ENCODE assay signal across 18 cellular contexts in genomic region chr5:103973669-103974068, GRCh38.
DNase-seq lines count a peak whose midpoint lies in the region; ATAC-seq and TF ChIP-seq lines count a peak whose summit lies in the region.
"Had no signal": no experiment of that assay in that cellular context is flagged by ENCODE, and none has a peak within 500 bp of the region (broad histone marks: within the 10 kb centered on the region; RNA-seq: fewer than 3 reads in every experiment).

No MANE protein-coding gene starts in this region.

- CTCF ChIA-PET in AG04450 (lab: Charles Lee) (interaction anchor here (0.9 kb wide), 1 partner anchor 165 kb away, joined by 4 read pairs; no protein-coding TSS in a partner anchor), WTC11 (lab: Charles Lee) (interaction anchor here (0.9 to 1.0 kb wide), 2 partner anchors 10 to 20 kb away, joined by 3 read pairs; no protein-coding TSS in a partner anchor)

- no peak overlapping the region for H2BK12ac ChIP-seq in H9 (ENCODE audit: insufficient read length, low read depth, low read length)

- peaks cover 2% of the 10 kb centered on the region for H3K27me3 ChIP-seq in AG04450 (ENCODE audit: control insufficient read depth, insufficient read depth, low read length)
- H3K27me3 ChIP-seq in H9 (ENCODE audit: insufficient read depth, low read length) = no peaks in the 10 kb centered on the region
- H3K27me3 ChIP-seq in gastrocnemius medialis = no peaks in the 10 kb centered on the region
- H3K27me3 ChIP-seq: uterus had no signal

- TF ChIP-seq CTCF in AG04450 (IDR thresholded peaks at IDR 0.05; ENCODE audit: low read depth, low read length) (peak; percentile 37), H9 (conservative IDR thresholded peaks at IDR 0.05) (peak; percentile 44), WTC11 (IDR thresholded peaks at IDR 0.05) (peak; percentile 32; the same call in 1 of the 2 replicates), gastrocnemius medialis (IDR thresholded peaks at IDR 0.05 in 4 of 5, conservative IDR thresholded peaks at IDR 0.05 in 1 of 5) (no peak)

- no peak overlapping the region for H2AFZ ChIP-seq in H9 (ENCODE audit: low read length)

- POLR2A ChIA-PET in AG04450 (lab: Yijun Ruan, JAX) = no interaction called here
- POLR2A ChIA-PET in WTC11 (lab: Charles Lee) = interaction anchor here (0.6 kb wide), 1 partner anchor 164 kb away, joined by 3 read pairs; no protein-coding TSS in a partner anchor

- H3K27ac ChIP-seq in AG04450 (ENCODE audit: low read depth, low read length) = no peak overlapping the region
- no peak overlapping the region for H3K27ac ChIP-seq in H9 (ENCODE audit: insufficient read length, low read depth, low read length)
- H3K27ac ChIP-seq in substantia nigra (ENCODE audit: low read depth, low read length, poor library complexity, severe bottlenecking) = no peak overlapping the region
- no peak overlapping the region for H3K27ac ChIP-seq in gastrocnemius medialis
- H3K27ac ChIP-seq: uterus had no signal

- H3K4me1 Mint-ChIP-seq in H9 (no peaks in the 10 kb centered on the region), WTC11 (no peaks in the 10 kb centered on the region)
- H3K4me1 Mint-ChIP-seq: activated T-helper 17 cell treated with anti-CD3 and anti-CD28 coated beads, Interleukin-2, amount 50 U/mL, for 72 hours; stimulated activated naive B cell treated with anti-CD40 and anti-IgM and Interleukin-4, amounts not matched to agents 10 μg/mL and 1 μg/mL and 100 μg/mL, for 72 hours had no signal

- no peak overlapping the region for H2BK5ac ChIP-seq in H9 (ENCODE audit: insufficient read length, low read length)

- H2BK15ac ChIP-seq in H9 (ENCODE audit: low read depth, low read length) = no peak overlapping the region

- no peak overlapping the region for H3K4ac ChIP-seq in H9 (ENCODE audit: low read depth, low read length)

- no peak overlapping the region for H3K4me3 ChIP-seq in AG04450 (ENCODE audit: low read depth, low read length)
- no peak overlapping the region for H3K4me3 ChIP-seq in gastrocnemius medialis
- H3K4me3 ChIP-seq: uterus had no signal

- H3K27me3 Mint-ChIP-seq in H9 (ENCODE audit: low read depth) (no peaks in the 10 kb centered on the region), WTC11 (ENCODE audit: low read depth) (no peaks in the 10 kb centered on the region)
- H3K27me3 Mint-ChIP-seq: activated CD8-positive, alpha-beta T cell treated with anti-CD3 and anti-CD28 coated beads for 36 hours; activated T-helper 17 cell treated with anti-CD3 and anti-CD28 coated beads, Interleukin-2, amount 50 U/mL, for 72 hours; stimulated activated naive B cell treated with anti-CD40 and anti-IgM and Interleukin-4, amounts not matched to agents 10 μg/mL and 1 μg/mL and 100 μg/mL, for 72 hours had no signal

- no peaks in the 10 kb centered on the region for H3K23me2 ChIP-seq in H9 (ENCODE audit: insufficient read length, low read depth, low read length, poor library complexity, severe bottlenecking)

- H3K36me3 Mint-ChIP-seq in H9 (ENCODE audit: insufficient read depth in 1 of 3, low read depth in 3 of 3) = peaks cover 0 to 10% (median 6%) of the 10 kb centered on the region in 3 experiments; a peak in 5 of 7 replicates
- H3K36me3 Mint-ChIP-seq in WTC11 = peaks cover 12% of the 10 kb centered on the region
- H3K36me3 Mint-ChIP-seq: stimulated activated naive B cell treated with anti-CD40 and anti-IgM and Interleukin-4, amounts not matched to agents 10 μg/mL and 1 μg/mL and 100 μg/mL, for 72 hours had no signal

- H3K4me3 Mint-ChIP-seq in H9 (no peak overlapping the region), WTC11 (no peak overlapping the region)
- H3K4me3 Mint-ChIP-seq: activated CD8-positive, alpha-beta T cell treated with anti-CD3 and anti-CD28 coated beads for 36 hours; activated T-helper 17 cell treated with anti-CD3 and anti-CD28 coated beads, Interleukin-2, amount 50 U/mL, for 72 hours; stimulated activated naive B cell treated with anti-CD40 and anti-IgM and Interleukin-4, amounts not matched to agents 10 μg/mL and 1 μg/mL and 100 μg/mL, for 72 hours had no signal

- no peak overlapping the region for H4K8ac ChIP-seq in H9 (replicated peaks; ENCODE audit: insufficient read length, low read depth, low read length)

- H4K20me1 ChIP-seq in H9 (ENCODE audit: control insufficient read depth, insufficient read depth, insufficient read length) = no peaks in the 10 kb centered on the region

- no peak overlapping the region for H3T11ph ChIP-seq in H9 (ENCODE audit: low read length)

- no peak overlapping the region for H3K18ac ChIP-seq in H9 (ENCODE audit: insufficient read length, low read depth, low read length)

- H3K4me2 ChIP-seq in H9 (ENCODE audit: insufficient read depth, insufficient read length, low read length) = no peak overlapping the region

- no peak overlapping the region for H2BK20ac ChIP-seq in H9 (ENCODE audit: low read depth, low read length, poor library complexity, severe bottlenecking)

- H3K79me1 ChIP-seq in H9 (ENCODE audit: insufficient read depth, low read depth, low read length, poor library complexity, severe bottlenecking) = no peaks in the 10 kb centered on the region

- in situ Hi-C loops in gastrocnemius medialis (cut with MboI; ENCODE audit: low sequenced_read_pairs in 4 of 4) = no loop called here

- no peak overlapping the region for H3K27ac Mint-ChIP-seq in H9
- no peak overlapping the region for H3K27ac Mint-ChIP-seq in WTC11
- H3K27ac Mint-ChIP-seq: activated CD8-positive, alpha-beta T cell treated with anti-CD3 and anti-CD28 coated beads for 36 hours; activated T-helper 17 cell treated with anti-CD3 and anti-CD28 coated beads, Interleukin-2, amount 50 U/mL, for 72 hours; stimulated activated naive B cell treated with anti-CD40 and anti-IgM and Interleukin-4, amounts not matched to agents 10 μg/mL and 1 μg/mL and 100 μg/mL, for 72 hours had no signal

- no peaks in the 10 kb centered on the region for H3K79me2 ChIP-seq in H9 (ENCODE audit: insufficient read depth, low read length)

- no peak overlapping the region for H2AK5ac ChIP-seq in H9 (ENCODE audit: insufficient read length, low read length)

- no peak overlapping the region for H3K14ac ChIP-seq in H9 (ENCODE audit: insufficient read depth, low read length)

- H4K5ac ChIP-seq in H9 (ENCODE audit: insufficient read length, low read depth, low read length) = no peak overlapping the region

- ATAC-seq in WTC11 (peak; percentile 95), gastrocnemius medialis (no peak)
- ATAC-seq: activated CD8-positive, alpha-beta T cell treated with anti-CD3 and anti-CD28 coated beads for 36 hours; activated T-helper 17 cell treated with anti-CD3 and anti-CD28 coated beads, Interleukin-2, amount 50 U/mL, for 72 hours; stimulated activated naive B cell treated with anti-CD40 and anti-IgM and Interleukin-4, amounts not matched to agents 10 μg/mL and 1 μg/mL and 100 μg/mL, for 72 hours had no signal

- H3K4me1 ChIP-seq in H9 (ENCODE audit: insufficient read depth, low read length) (no peaks in the 10 kb centered on the region), gastrocnemius medialis (no peaks in the 10 kb centered on the region)
- H3K4me1 ChIP-seq: uterus had no signal

- intact Hi-C loops in gastrocnemius medialis (cut with DNase I; ENCODE audit: low total_unique reads) = no loop called here

- no peak for DNase-seq in AG04450 (ENCODE audit: low read depth, low spot score)
- DNase-seq in H9 = no peak
- DNase-seq in WTC11 (ENCODE audit: low spot score) = peak; percentile 20
- DNase-seq in iPS DF 4.7 (ENCODE audit: extremely low read depth, low spot score) = peak; percentile 22
- no peak for DNase-seq in substantia nigra (lab: John Stamatoyannopoulos, UW)
- DNase-seq in mucosa of gallbladder (ENCODE audit: low spot score) = no peak
- no peak for DNase-seq in gastrocnemius medialis
- DNase-seq in hepatic stellate cell (ENCODE audit: low spot score) = no peak
- DNase-seq: activated CD8-positive, alpha-beta T cell treated with anti-CD3 and anti-CD28 coated beads for 36 hours; amniotic stem cell; mesenchymal stem cell; NCI-H1092; Right ventricle myocardium superior; stimulated activated CD4-positive, alpha-beta T cell treated with anti-CD3 and anti-CD28 coated beads, Interleukin-4, amount 100 ng/mL, for 4 hours; stimulated activated naive B cell treated with anti-CD40 and anti-IgM and Interleukin-4, amounts not matched to agents 10 μg/mL and 1 μg/mL and 100 μg/mL, for 72 hours; T-helper 9 cell; uterus had no signal

- H3K36me3 ChIP-seq in gastrocnemius medialis = no peaks in the 10 kb centered on the region
- H3K36me3 ChIP-seq: uterus had no signal

- no peak overlapping the region for H3K23ac ChIP-seq in H9 (ENCODE audit: insufficient read length, low read depth, low read length)

- H3K9me3 ChIP-seq in AG04450 (ENCODE audit: control insufficient read depth, insufficient read depth, low read length) (no peaks in the 10 kb centered on the region), H9 (ENCODE audit: control insufficient read depth, low read depth, low read length) (no peaks in the 10 kb centered on the region), gastrocnemius medialis (no peaks in the 10 kb centered on the region)
- H3K9me3 ChIP-seq: uterus had no signal

- no peak overlapping the region for H2BK120ac ChIP-seq in H9 (ENCODE audit: low read depth, low read length, poor library complexity, severe bottlenecking)

- no peak overlapping the region for H4K91ac ChIP-seq in H9 (ENCODE audit: insufficient read length, low read depth, low read length)

- H3K56ac ChIP-seq in H9 (ENCODE audit: insufficient read length, low read depth, low read length) = no peak overlapping the region

- no peak for TF ChIP-seq POLR2A in gastrocnemius medialis (IDR thresholded peaks at IDR 0.05)

- H3K9me3 Mint-ChIP-seq in H9 (peaks cover 5 to 15% of the 10 kb centered on the region in 2 experiments; a peak in 4 of 5 replicates), WTC11 (peaks cover 37% of the 10 kb centered on the region)

- no peak overlapping the region for H3K9ac ChIP-seq in H9 (ENCODE audit: extremely low read depth, insufficient read length, low read length)

TF ChIP-seq in WTC11, 78 proteins besides CTCF, POLR2A, EP300 and RAD21 (continues in another document):
- TF ChIP-seq, protein P1, sequence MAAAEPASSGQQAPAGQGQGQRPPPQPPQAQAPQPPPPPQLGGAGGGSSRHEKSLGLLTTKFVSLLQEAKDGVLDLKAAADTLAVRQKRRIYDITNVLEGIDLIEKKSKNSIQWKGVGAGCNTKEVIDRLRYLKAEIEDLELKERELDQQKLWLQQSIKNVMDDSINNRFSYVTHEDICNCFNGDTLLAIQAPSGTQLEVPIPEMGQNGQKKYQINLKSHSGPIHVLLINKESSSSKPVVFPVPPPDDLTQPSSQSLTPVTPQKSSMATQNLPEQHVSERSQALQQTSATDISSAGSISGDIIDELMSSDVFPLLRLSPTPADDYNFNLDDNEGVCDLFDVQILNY (CRISPR knock-in tag; IDR thresholded peaks at IDR 0.05) = no peak

Comparison
In these comparisons a context has a peak if more than half of its experiments do, and no peak if none do; other contexts are left out.
1. DNase-seq: peak in WTC11 (single experiment) and iPS DF 4.7 (single experiment); none in AG04450 (single experiment), H9 (single experiment), substantia nigra (0 of 49), mucosa of gallbladder (single experiment), gastrocnemius medialis (0 of 2) and hepatic stellate cell (single experiment).
2. CTCF ChIP-seq: peak in AG04450 (single experiment), H9 (single experiment) and WTC11 (single experiment); none in gastrocnemius medialis (0 of 5).